ENCODE assay signal across 21 cellular contexts in genomic region chr6:33438978-33439594, GRCh38. TPM values are rescaled to one million over a fixed set of nuclear protein-coding genes. Genes with fewer than 3 reads are reported as not detected.
DNase-seq lines count a peak whose midpoint lies in the region; ATAC-seq and TF ChIP-seq lines count a peak whose summit lies in the region.
"Had no signal": no experiment of that assay in that cellular context is flagged by ENCODE, and none has a peak within 500 bp of the region (broad histone marks: within the 10 kb centered on the region; RNA-seq: fewer than 3 reads in every experiment).

No MANE protein-coding gene starts in this region.

- peaks cover 0 to 15% of the 10 kb centered on the region in 2 donors for H3K36me3 Mint-ChIP-seq in activated naive CD4-positive, alpha-beta T cell treated with anti-CD3 and anti-CD28 coated beads, Interleukin-2, amount 50 U/mL, for 72 hours
- H3K36me3 Mint-ChIP-seq in activated naive CD4-positive, alpha-beta T cell treated with anti-CD3 and anti-CD28 coated beads, Interleukin-2, amount 10 ng/mL, durations not matched to agents 7 days and 5 days = peaks cover 48% of the 10 kb centered on the region
- H3K36me3 Mint-ChIP-seq in central memory CD8-positive, alpha-beta T cell (ENCODE audit: insufficient read depth) = peaks cover 20% of the 10 kb centered on the region
- H3K36me3 Mint-ChIP-seq in stimulated activated effector memory CD8-positive, alpha-beta T cell treated with anti-CD3 and anti-CD28 coated beads, Interleukin-12 subunit alpha, Interleukin-12 subunit beta, amount 100 ng/mL, for 72 hours = peaks cover 84% of the 10 kb centered on the region
- peaks cover 69% of the 10 kb centered on the region for H3K36me3 Mint-ChIP-seq in nephron progenitor cell (ENCODE audit: low read depth)

- H3K36me3 ChIP-seq in Panc1 (ENCODE audit: control insufficient read depth, insufficient read depth, low read length) = peaks cover 5% of the 10 kb centered on the region; the same call in 1 of the 2 replicates

- peaks cover under 1% of the 10 kb centered on the region for H3K4me1 Mint-ChIP-seq in activated naive CD4-positive, alpha-beta T cell treated with anti-CD3 and anti-CD28 coated beads, Interleukin-2, amount 10 ng/mL, durations not matched to agents 7 days and 5 days
- H3K4me1 Mint-ChIP-seq in central memory CD8-positive, alpha-beta T cell = peaks cover 8% of the 10 kb centered on the region
- peaks cover 8% of the 10 kb centered on the region for H3K4me1 Mint-ChIP-seq in stimulated activated effector memory CD8-positive, alpha-beta T cell treated with anti-CD3 and anti-CD28 coated beads, Interleukin-12 subunit alpha, Interleukin-12 subunit beta, amount 100 ng/mL, for 72 hours
- H3K4me1 Mint-ChIP-seq in nephron progenitor cell = peaks cover 10% of the 10 kb centered on the region

- H3K4me3 Mint-ChIP-seq in activated naive CD4-positive, alpha-beta T cell treated with anti-CD3 and anti-CD28 coated beads, Interleukin-2, amount 10 ng/mL, durations not matched to agents 7 days and 5 days = no peak overlapping the region
- H3K4me3 Mint-ChIP-seq in central memory CD8-positive, alpha-beta T cell = no peak overlapping the region
- H3K4me3 Mint-ChIP-seq in stimulated activated effector memory CD8-positive, alpha-beta T cell treated with anti-CD3 and anti-CD28 coated beads, Interleukin-12 subunit alpha, Interleukin-12 subunit beta, amount 100 ng/mL, for 72 hours = no peak overlapping the region
- H3K4me3 Mint-ChIP-seq in nephron progenitor cell = no peak overlapping the region
- H3K4me3 Mint-ChIP-seq: T-helper 1 cell treated with Interleukin-12 subunit alpha and Interleukin-12 subunit beta and Interleukin-4 antibody, amounts not matched to agents 30 μg/mL and 1 μg/mL, for 36 hours had no signal

- intact Hi-C loops in Panc1 (cut with micrococcal nuclease; ENCODE audit: unreplicated experiment) = no loop called here

- in situ Hi-C loops in Panc1 (cut with HindIII; ENCODE audit: low pct_unique_long_range_greater_than_20kb, low sequenced_read_pairs) = no loop called here

- no peak overlapping the region for H3K4me3 ChIP-seq in Panc1 (ENCODE audit: low read depth in 2 of 2, low read length in 2 of 2)
- H3K4me3 ChIP-seq: BLaER1 treated with 17β-estradiol and CSF1 and Interleukin-3, amounts not matched to agents 10 nM and 100 nM; left ventricle myocardium inferior; skin epidermis; upper lobe of right lung had no signal

- BruUV-seq in Panc1 (replicated peaks; lab: Mats Ljungman, UMichigan) = TSS peak; percentile 55

- TF ChIP-seq CTCF in Panc1 (IDR thresholded peaks at IDR 0.05) (no peak), nephron progenitor cell (IDR thresholded peaks at IDR 0.05) (no peak)

- no peak overlapping the region for H3K27ac ChIP-seq in Panc1 (ENCODE audit: low read length)
- H3K27ac ChIP-seq: BLaER1 treated with 17β-estradiol and CSF1 and Interleukin-3, amounts not matched to agents 10 nM and 100 nM; brain microvascular endothelial cell; left ventricle myocardium inferior; RWPE1; skin epidermis; upper lobe of right lung had no signal

- H3K4me1 ChIP-seq in Panc1 (ENCODE audit: control insufficient read depth, insufficient read depth, low read length) = no peaks in the 10 kb centered on the region
- H3K4me1 ChIP-seq: upper lobe of right lung had no signal

- DNase-seq in activated naive CD4-positive, alpha-beta T cell treated with anti-CD3 and anti-CD28 coated beads, Interleukin-2, amount 50 U/mL, for 72 hours (ENCODE audit: low spot score in 2 of 2) = no peak
- no peak for DNase-seq in activated naive CD4-positive, alpha-beta T cell treated with anti-CD3 and anti-CD28 coated beads, Interleukin-2, amount 10 ng/mL, durations not matched to agents 7 days and 5 days
- DNase-seq in Panc1 (ENCODE audit: low read depth, low spot score) = no peak
- no peak for DNase-seq in central memory CD8-positive, alpha-beta T cell (ENCODE audit: low spot score in 2 of 2)
- no peak for DNase-seq in stimulated activated effector memory CD8-positive, alpha-beta T cell treated with anti-CD3 and anti-CD28 coated beads, Interleukin-12 subunit alpha, Interleukin-12 subunit beta, amount 100 ng/mL, for 72 hours (ENCODE audit: low spot score in 2 of 2)
- no peak for DNase-seq in nephron progenitor cell
- DNase-seq: brain microvascular endothelial cell, Calu3, glutamatergic neuron, left ventricle myocardium inferior, NCI-H146, NCI-H446, NCI-H774, substantia nigra, upper lobe of right lung had no signal

- POLR2A ChIA-PET in Panc1 (lab: Charles Lee) = interaction anchor here (0.6 kb wide), 1 partner anchor 95 kb away, joined by 3 read pairs; no protein-coding TSS in a partner anchor

- no peaks in the 10 kb centered on the region for H3K27me3 ChIP-seq in Panc1 (ENCODE audit: control insufficient read depth, insufficient read depth, low read length)
- H3K27me3 ChIP-seq: BLaER1 treated with 17β-estradiol and CSF1 and Interleukin-3, amounts not matched to agents 10 nM and 100 nM; brain microvascular endothelial cell; upper lobe of right lung had no signal

- H3K27me3 Mint-ChIP-seq in activated naive CD4-positive, alpha-beta T cell treated with anti-CD3 and anti-CD28 coated beads, Interleukin-2, amount 10 ng/mL, durations not matched to agents 7 days and 5 days = no peaks in the 10 kb centered on the region
- no peaks in the 10 kb centered on the region for H3K27me3 Mint-ChIP-seq in central memory CD8-positive, alpha-beta T cell
- no peaks in the 10 kb centered on the region for H3K27me3 Mint-ChIP-seq in nephron progenitor cell (ENCODE audit: low read depth, poor library complexity)

- H3K9me3 ChIP-seq in Panc1 (ENCODE audit: control insufficient read depth, insufficient read depth, low read depth, low read length) = no peaks in the 10 kb centered on the region
- H3K9me3 ChIP-seq: BLaER1 treated with 17β-estradiol and CSF1 and Interleukin-3, amounts not matched to agents 10 nM and 100 nM; left ventricle myocardium inferior; upper lobe of right lung had no signal

- no peak for ATAC-seq in activated naive CD4-positive, alpha-beta T cell treated with anti-CD3 and anti-CD28 coated beads, Interleukin-2, amount 50 U/mL, for 72 hours
- ATAC-seq in Panc1 = no peak
- no peak for ATAC-seq in central memory CD8-positive, alpha-beta T cell (replicated peaks; ENCODE audit: extremely low read depth, poor library complexity, severe bottlenecking)
- no peak for ATAC-seq in stimulated activated effector memory CD8-positive, alpha-beta T cell treated with anti-CD3 and anti-CD28 coated beads, Interleukin-12 subunit alpha, Interleukin-12 subunit beta, amount 100 ng/mL, for 72 hours
- ATAC-seq in HG03520 (IDR thresholded peaks at IDR 0.05; ENCODE audit: unreplicated experiment) = no peak
- ATAC-seq in GM18867 (IDR thresholded peaks at IDR 0.05; ENCODE audit: unreplicated experiment) = no peak
- ATAC-seq: upper lobe of right lung had no signal

- CTCF ChIA-PET in activated naive CD4-positive, alpha-beta T cell treated with anti-CD3 and anti-CD28 coated beads, Interleukin-2, amount 10 ng/mL, durations not matched to agents 7 days and 5 days (lab: Charles Lee) = no interaction called here
- CTCF ChIA-PET in Panc1 (lab: Charles Lee) = interaction anchor here (0.6 kb wide), 2 partner anchors 8 to 13 kb away, joined by 3 read pairs; no protein-coding TSS in a partner anchor

- no peaks in the 10 kb centered on the region for H3K9me3 Mint-ChIP-seq in activated naive CD4-positive, alpha-beta T cell treated with anti-CD3 and anti-CD28 coated beads, Interleukin-2, amount 50 U/mL, for 72 hours
- no peaks in the 10 kb centered on the region for H3K9me3 Mint-ChIP-seq in activated naive CD4-positive, alpha-beta T cell treated with anti-CD3 and anti-CD28 coated beads, Interleukin-2, amount 10 ng/mL, durations not matched to agents 7 days and 5 days
- no peaks in the 10 kb centered on the region for H3K9me3 Mint-ChIP-seq in central memory CD8-positive, alpha-beta T cell
- no peaks in the 10 kb centered on the region for H3K9me3 Mint-ChIP-seq in stimulated activated effector memory CD8-positive, alpha-beta T cell treated with anti-CD3 and anti-CD28 coated beads, Interleukin-12 subunit alpha, Interleukin-12 subunit beta, amount 100 ng/mL, for 72 hours
- no peaks in the 10 kb centered on the region for H3K9me3 Mint-ChIP-seq in nephron progenitor cell
- H3K9me3 Mint-ChIP-seq: T-helper 1 cell treated with Interleukin-12 subunit alpha and Interleukin-12 subunit beta and Interleukin-4 antibody, amounts not matched to agents 30 μg/mL and 1 μg/mL, for 36 hours had no signal

- H3K27ac Mint-ChIP-seq in activated naive CD4-positive, alpha-beta T cell treated with anti-CD3 and anti-CD28 coated beads, Interleukin-2, amount 50 U/mL, for 72 hours = peak overlapping the region; percentile 41 to 51
- no peak overlapping the region for H3K27ac Mint-ChIP-seq in activated naive CD4-positive, alpha-beta T cell treated with anti-CD3 and anti-CD28 coated beads, Interleukin-2, amount 10 ng/mL, durations not matched to agents 7 days and 5 days
- H3K27ac Mint-ChIP-seq in central memory CD8-positive, alpha-beta T cell (ENCODE audit: low read depth) = peak overlapping the region; percentile 85
- peak overlapping the region; percentile 79 for H3K27ac Mint-ChIP-seq in stimulated activated effector memory CD8-positive, alpha-beta T cell treated with anti-CD3 and anti-CD28 coated beads, Interleukin-12 subunit alpha, Interleukin-12 subunit beta, amount 100 ng/mL, for 72 hours
- H3K27ac Mint-ChIP-seq in nephron progenitor cell = no peak overlapping the region

RNA-seq across cellular contexts. Expression of gene ZBTB9, which starts 15.3 kb away (rescaled TPM):
- total RNA-seq in activated naive CD4-positive, alpha-beta T cell treated with anti-CD3 and anti-CD28 coated beads, Interleukin-2, amount 50 U/mL, for 72 hours = 10 to 100 TPM in 1 of 2 donors, 1 to 10 TPM in 1; 9.4 to 12.5 TPM
- total RNA-seq in Panc1 (2021; ENCODE audit: unreplicated experiment) = 17.6 TPM
- polyA plus RNA-seq in Panc1 (2012; ENCODE audit: insufficient read length) = 17.9 TPM

RNA-seq across cellular contexts. Expression of gene SYNGAP1, which starts 19.2 kb away (rescaled TPM):
- 10 to 100 TPM; 70.5 to 71.7 TPM for total RNA-seq in activated naive CD4-positive, alpha-beta T cell treated with anti-CD3 and anti-CD28 coated beads, Interleukin-2, amount 50 U/mL, for 72 hours
- total RNA-seq in Panc1 (2021; ENCODE audit: unreplicated experiment) = 29.0 TPM
- polyA plus RNA-seq in Panc1 (2012; ENCODE audit: insufficient read length) = 34.5 TPM

RNA-seq across cellular contexts. Expression of gene CUTA, which starts 21.2 kb away (rescaled TPM):
- 100 to 1,000 TPM; 186 to 334 TPM for total RNA-seq in activated naive CD4-positive, alpha-beta T cell treated with anti-CD3 and anti-CD28 coated beads, Interleukin-2, amount 50 U/mL, for 72 hours
- 338 TPM for total RNA-seq in Panc1 (2021; ENCODE audit: unreplicated experiment)
- 397 TPM for polyA plus RNA-seq in Panc1 (2012; ENCODE audit: insufficient read length)

RNA-seq across cellular contexts. Expression of gene PHF1, which starts 28.3 kb away (rescaled TPM):
- 100 to 1,000 TPM in 1 of 2 donors, 10 to 100 TPM in 1; 27.5 to 156 TPM for total RNA-seq in activated naive CD4-positive, alpha-beta T cell treated with anti-CD3 and anti-CD28 coated beads, Interleukin-2, amount 50 U/mL, for 72 hours
- total RNA-seq in Panc1 (2021; ENCODE audit: unreplicated experiment) = 51.6 TPM
- 50.3 TPM for polyA plus RNA-seq in Panc1 (2012; ENCODE audit: insufficient read length)

RNA-seq across cellular contexts. Expression of gene KIFC1, which starts 47.5 kb away (rescaled TPM):
- 100 to 1,000 TPM; 103 to 170 TPM for total RNA-seq in activated naive CD4-positive, alpha-beta T cell treated with anti-CD3 and anti-CD28 coated beads, Interleukin-2, amount 50 U/mL, for 72 hours
- 81.8 TPM for total RNA-seq in Panc1 (2021; ENCODE audit: unreplicated experiment)
- polyA plus RNA-seq in Panc1 (2012; ENCODE audit: insufficient read length) = 42.1 TPM

Comparison
In these comparisons a context has a peak if more than half of its experiments do, and no peak if none do; other contexts are left out.
1. H3K27ac Mint-ChIP-seq: peak in activated naive CD4-positive, alpha-beta T cell treated with anti-CD3 and anti-CD28 coated beads, Interleukin-2, amount 50 U/mL, for 72 hours (2 of 2), central memory CD8-positive, alpha-beta T cell (single experiment) and stimulated activated effector memory CD8-positive, alpha-beta T cell treated with anti-CD3 and anti-CD28 coated beads, Interleukin-12 subunit alpha, Interleukin-12 subunit beta, amount 100 ng/mL, for 72 hours (single experiment); none in activated naive CD4-positive, alpha-beta T cell treated with anti-CD3 and anti-CD28 coated beads, Interleukin-2, amount 10 ng/mL, durations not matched to agents 7 days and 5 days (single experiment) and nephron progenitor cell (single experiment).